In the genomic region with DNA sequence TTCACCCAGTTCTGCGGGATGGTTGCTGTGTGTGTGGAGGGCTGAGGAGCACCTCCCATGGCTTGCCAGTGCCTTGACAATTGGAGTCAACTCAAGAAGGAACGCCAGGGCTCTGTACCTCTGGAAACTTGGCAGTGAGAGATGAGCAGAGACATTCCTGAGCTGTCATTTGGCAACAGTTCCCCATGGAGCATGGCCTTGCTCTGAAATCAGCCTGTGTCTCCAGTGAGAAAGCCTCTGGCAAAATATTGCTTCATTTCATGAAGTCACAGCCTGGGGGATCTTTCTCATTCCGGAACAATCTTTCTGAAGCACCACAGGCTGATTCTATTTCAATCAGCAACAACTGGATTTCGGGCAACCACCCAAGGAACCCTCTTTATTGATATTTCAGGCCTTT, we compare ENCODE assay signal across 14 cellular contexts. TPM values are rescaled to one million over a fixed set of nuclear protein-coding genes. Genes with fewer than 3 reads are reported as not detected.
DNase-seq lines count a peak whose midpoint lies in the region; ATAC-seq, FAIRE-seq and TF ChIP-seq lines count a peak whose summit lies in the region.
"Had no signal": no experiment of that assay in that cellular context is flagged by ENCODE, and none has a peak within 500 bp of the region (broad histone marks: within the 10 kb centered on the region; RNA-seq: fewer than 3 reads in every experiment).

No MANE protein-coding gene starts in this region.

- no peak overlapping the region for H3K4me3 Mint-ChIP-seq in WTC11

- no peaks in the 10 kb centered on the region for H3K9me3 ChIP-seq in Peyer's patch
- H3K9me3 ChIP-seq in sigmoid colon = no peaks in the 10 kb centered on the region

- POLR2A ChIA-PET in GM10248 (lab: Yijun Ruan, JAX) = no interaction called here
- POLR2A ChIA-PET in WTC11 (lab: Charles Lee) = no interaction called here

- intact Hi-C loops in sigmoid colon (cut with DNase I) = loop anchor here (5.0 kb wide), 1 partner anchor 475 kb away; a partner anchor contains a TSS

- H3K27ac ChIP-seq in Peyer's patch (peak overlapping the region; percentile 44 to 82 (median 55)), sigmoid colon (peak overlapping the region; percentile 46 to 77 (median 62))

- no peaks in the 10 kb centered on the region for H3K27me3 ChIP-seq in Peyer's patch
- H3K27me3 ChIP-seq in sigmoid colon = no peaks in the 10 kb centered on the region

- DNase-seq in GM12891 (ENCODE audit: insufficient read length, low spot score) (no peak), Peyer's patch (no peak), fibroblast of mammary gland (ENCODE audit: low read depth) (peak; percentile 49), sigmoid colon (peak; percentile 80), GM10248 (ENCODE audit: extremely low spot score) (no peak), WTC11 (ENCODE audit: low spot score) (no peak), D341Med (ENCODE audit: low spot score) (no peak), GM10266 (ENCODE audit: extremely low spot score) (no peak)
- DNase-seq: activated naive CD4-positive, alpha-beta T cell treated with Interleukin-2 at 50 U/mL for 16 hours; DMS153; MM.1S had no signal

- no peak for ATAC-seq in WTC11
- ATAC-seq: activated CD4-positive, CD25-positive, alpha-beta regulatory T cell treated with anti-CD3 and anti-CD28 coated beads, Interleukin-2, amount 50 U/mL, for 24 hours had no signal

- H3K4me1 ChIP-seq in Peyer's patch (peaks cover 0 to 18% (median 0%) of the 10 kb centered on the region in 4 donors), sigmoid colon (peaks cover 0 to 19% (median 17%) of the 10 kb centered on the region in 4 donors)

- peak; percentile 33 for FAIRE-seq in GM12891 (lab: Jason Lieb, UNC)
- FAIRE-seq: endometrium, H1 had no signal

- no peak for TF ChIP-seq CTCF in Peyer's patch (IDR thresholded peaks at IDR 0.05)
- TF ChIP-seq CTCF in fibroblast of mammary gland (conservative IDR thresholded peaks at IDR 0.05; ENCODE audit: control insufficient read depth, insufficient read depth, low read depth, low read length) = no peak
- TF ChIP-seq CTCF in sigmoid colon (IDR thresholded peaks at IDR 0.05) = no peak
- no peak for TF ChIP-seq CTCF in GM10248 (IDR thresholded peaks at IDR 0.05; ENCODE audit: control extremely low read depth, extremely low read depth, low read depth, missing control alignments)
- no peak for TF ChIP-seq CTCF in WTC11 (IDR thresholded peaks at IDR 0.05)
- TF ChIP-seq CTCF in GM10266 (IDR thresholded peaks at IDR 0.05; ENCODE audit: control insufficient read depth, insufficient read depth, low read depth, missing control alignments) = no peak

- WGBS in sigmoid colon, 2 donors = 79 to 85% methylated on average over 4 of the region's 4 CpGs

- TF ChIP-seq POLR2A in GM12891 (IDR thresholded peaks at IDR 0.05; ENCODE audit: low read depth, low read length) (no peak), Peyer's patch (IDR thresholded peaks at IDR 0.05) (no peak), sigmoid colon (IDR thresholded peaks at IDR 0.05) (no peak)

- H3K27me3 Mint-ChIP-seq in WTC11 (ENCODE audit: low read depth) = peaks cover 5% of the 10 kb centered on the region; the same call in 1 of the 2 replicates

- H3K4me1 Mint-ChIP-seq in WTC11 = no peaks in the 10 kb centered on the region

- H3K4me3 ChIP-seq in Peyer's patch (no peak overlapping the region), fibroblast of mammary gland (ENCODE audit: control insufficient read depth, low read depth, low read length) (no peak overlapping the region), sigmoid colon (no peak overlapping the region)

- H3K27ac Mint-ChIP-seq in WTC11 = no peak overlapping the region

- H3K36me3 ChIP-seq in Peyer's patch = no peaks in the 10 kb centered on the region
- no peaks in the 10 kb centered on the region for H3K36me3 ChIP-seq in sigmoid colon

- TF ChIP-seq EP300 in sigmoid colon (IDR thresholded peaks at IDR 0.05) = no peak

- no peaks in the 10 kb centered on the region for H3K9me3 Mint-ChIP-seq in WTC11

- CTCF ChIA-PET in GM10248 (lab: Yijun Ruan, JAX) = interaction anchor here (1.2 to 12.1 kb wide), 9 partner anchors 10 to 603 kb away, joined by 3 to 112 read pairs (median 5); no protein-coding TSS in a partner anchor
- CTCF ChIA-PET in WTC11 (lab: Charles Lee) = interaction anchor here (3.1 kb wide), 1 partner anchor 17 kb away, joined by 18 read pairs; no protein-coding TSS in a partner anchor

- H3K36me3 Mint-ChIP-seq in WTC11 = no peaks in the 10 kb centered on the region

TF ChIP-seq in GM12891, 5 proteins besides CTCF, POLR2A, EP300 and RAD21:
- TF ChIP-seq POLR2AphosphoS5 (IDR thresholded peaks at IDR 0.05; ENCODE audit: low read depth, low read length) = no peak
- TF ChIP-seq PAX5 (IDR thresholded peaks at IDR 0.05; ENCODE audit: insufficient read depth, low read length, severe bottlenecking) = no peak
- no peak for TF ChIP-seq POU2F2 (IDR thresholded peaks at IDR 0.05; ENCODE audit: low read depth, low read length)
- no peak for TF ChIP-seq SPI1 (IDR thresholded peaks at IDR 0.05; ENCODE audit: low read depth, low read length)

TF ChIP-seq in WTC11, 78 proteins besides CTCF, POLR2A, EP300 and RAD21 (continues in another document):
- TF ChIP-seq CREM (CRISPR knock-in tag; IDR thresholded peaks at IDR 0.05) = no peak
- no peak for TF ChIP-seq SMAD4 (CRISPR knock-in tag; IDR thresholded peaks at IDR 0.05)
- TF ChIP-seq ZNF263 (CRISPR knock-in tag; IDR thresholded peaks at IDR 0.05; ENCODE audit: low read depth) = no peak
- TF ChIP-seq ESRRA (CRISPR knock-in tag; IDR thresholded peaks at IDR 0.05; ENCODE audit: borderline replicate concordance) = no peak
- TF ChIP-seq, protein P1, sequence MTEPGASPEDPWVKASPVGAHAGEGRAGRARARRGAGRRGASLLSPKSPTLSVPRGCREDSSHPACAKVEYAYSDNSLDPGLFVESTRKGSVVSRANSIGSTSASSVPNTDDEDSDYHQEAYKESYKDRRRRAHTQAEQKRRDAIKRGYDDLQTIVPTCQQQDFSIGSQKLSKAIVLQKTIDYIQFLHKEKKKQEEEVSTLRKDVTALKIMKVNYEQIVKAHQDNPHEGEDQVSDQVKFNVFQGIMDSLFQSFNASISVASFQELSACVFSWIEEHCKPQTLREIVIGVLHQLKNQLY (CRISPR knock-in tag; IDR thresholded peaks at IDR 0.05) = no peak
- TF ChIP-seq ZNF121 (CRISPR knock-in tag; IDR thresholded peaks at IDR 0.05) = no peak
- TF ChIP-seq NFATC4 (CRISPR knock-in tag; IDR thresholded peaks at IDR 0.05) = no peak
- TF ChIP-seq ZBTB21 (CRISPR knock-in tag; IDR thresholded peaks at IDR 0.05; ENCODE audit: borderline replicate concordance) = no peak
- TF ChIP-seq ZNF671 (CRISPR knock-in tag; IDR thresholded peaks at IDR 0.05) = no peak
- no peak for TF ChIP-seq SOX15 (CRISPR knock-in tag; IDR thresholded peaks at IDR 0.05)
- TF ChIP-seq, protein P2, sequence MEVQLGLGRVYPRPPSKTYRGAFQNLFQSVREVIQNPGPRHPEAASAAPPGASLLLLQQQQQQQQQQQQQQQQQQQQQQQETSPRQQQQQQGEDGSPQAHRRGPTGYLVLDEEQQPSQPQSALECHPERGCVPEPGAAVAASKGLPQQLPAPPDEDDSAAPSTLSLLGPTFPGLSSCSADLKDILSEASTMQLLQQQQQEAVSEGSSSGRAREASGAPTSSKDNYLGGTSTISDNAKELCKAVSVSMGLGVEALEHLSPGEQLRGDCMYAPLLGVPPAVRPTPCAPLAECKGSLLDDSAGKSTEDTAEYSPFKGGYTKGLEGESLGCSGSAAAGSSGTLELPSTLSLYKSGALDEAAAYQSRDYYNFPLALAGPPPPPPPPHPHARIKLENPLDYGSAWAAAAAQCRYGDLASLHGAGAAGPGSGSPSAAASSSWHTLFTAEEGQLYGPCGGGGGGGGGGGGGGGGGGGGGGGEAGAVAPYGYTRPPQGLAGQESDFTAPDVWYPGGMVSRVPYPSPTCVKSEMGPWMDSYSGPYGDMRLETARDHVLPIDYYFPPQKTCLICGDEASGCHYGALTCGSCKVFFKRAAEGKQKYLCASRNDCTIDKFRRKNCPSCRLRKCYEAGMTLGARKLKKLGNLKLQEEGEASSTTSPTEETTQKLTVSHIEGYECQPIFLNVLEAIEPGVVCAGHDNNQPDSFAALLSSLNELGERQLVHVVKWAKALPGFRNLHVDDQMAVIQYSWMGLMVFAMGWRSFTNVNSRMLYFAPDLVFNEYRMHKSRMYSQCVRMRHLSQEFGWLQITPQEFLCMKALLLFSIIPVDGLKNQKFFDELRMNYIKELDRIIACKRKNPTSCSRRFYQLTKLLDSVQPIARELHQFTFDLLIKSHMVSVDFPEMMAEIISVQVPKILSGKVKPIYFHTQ (CRISPR knock-in tag; IDR thresholded peaks at IDR 0.05) = no peak
- no peak for TF ChIP-seq TCF7 (CRISPR knock-in tag; IDR thresholded peaks at IDR 0.05; ENCODE audit: low read depth)
- TF ChIP-seq, protein P3, sequence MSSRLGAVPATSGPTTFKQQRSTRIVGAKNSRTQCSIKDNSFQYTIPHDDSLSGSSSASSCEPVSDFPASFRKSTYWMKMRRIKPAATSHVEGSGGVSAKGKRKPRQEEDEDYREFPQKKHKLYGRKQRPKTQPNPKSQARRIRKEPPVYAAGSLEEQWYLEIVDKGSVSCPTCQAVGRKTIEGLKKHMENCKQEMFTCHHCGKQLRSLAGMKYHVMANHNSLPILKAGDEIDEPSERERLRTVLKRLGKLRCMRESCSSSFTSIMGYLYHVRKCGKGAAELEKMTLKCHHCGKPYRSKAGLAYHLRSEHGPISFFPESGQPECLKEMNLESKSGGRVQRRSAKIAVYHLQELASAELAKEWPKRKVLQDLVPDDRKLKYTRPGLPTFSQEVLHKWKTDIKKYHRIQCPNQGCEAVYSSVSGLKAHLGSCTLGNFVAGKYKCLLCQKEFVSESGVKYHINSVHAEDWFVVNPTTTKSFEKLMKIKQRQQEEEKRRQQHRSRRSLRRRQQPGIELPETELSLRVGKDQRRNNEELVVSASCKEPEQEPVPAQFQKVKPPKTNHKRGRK (CRISPR knock-in tag; IDR thresholded peaks at IDR 0.05; ENCODE audit: borderline replicate concordance) = no peak
- TF ChIP-seq, protein P4, sequence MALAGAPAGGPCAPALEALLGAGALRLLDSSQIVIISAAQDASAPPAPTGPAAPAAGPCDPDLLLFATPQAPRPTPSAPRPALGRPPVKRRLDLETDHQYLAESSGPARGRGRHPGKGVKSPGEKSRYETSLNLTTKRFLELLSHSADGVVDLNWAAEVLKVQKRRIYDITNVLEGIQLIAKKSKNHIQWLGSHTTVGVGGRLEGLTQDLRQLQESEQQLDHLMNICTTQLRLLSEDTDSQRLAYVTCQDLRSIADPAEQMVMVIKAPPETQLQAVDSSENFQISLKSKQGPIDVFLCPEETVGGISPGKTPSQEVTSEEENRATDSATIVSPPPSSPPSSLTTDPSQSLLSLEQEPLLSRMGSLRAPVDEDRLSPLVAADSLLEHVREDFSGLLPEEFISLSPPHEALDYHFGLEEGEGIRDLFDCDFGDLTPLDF (CRISPR knock-in tag; IDR thresholded peaks at IDR 0.05) = no peak
- TF ChIP-seq CBFB (CRISPR knock-in tag; IDR thresholded peaks at IDR 0.05; ENCODE audit: low read depth) = no peak

RNA-seq across cellular contexts. Expression of a gene that starts 52.2 kb away (rescaled TPM):
- polyA plus RNA-seq in GM12891 (2012; ENCODE audit: low read depth, missing spikeins) = 0.01 TPM
- 1 to 10 TPM in 1 of 4 donors, under 1 TPM in 1, not detected in 2; 0.54 to 1.7 TPM for total RNA-seq in Peyer's patch
- total RNA-seq in sigmoid colon = 10 to 100 TPM in 3 of 4 donors, 1 to 10 TPM in 1; 4.3 to 19.8 (median 17.2) TPM
- polyA plus RNA-seq in sigmoid colon = under 1 TPM in 1 of 3 donors, not detected in 2; 0.89 TPM
- total RNA-seq in WTC11 (2021) = 0.23 to 0.44 TPM (median 0.34 TPM) in 3 replicates

Comparison
In these comparisons a context has a peak if more than half of its experiments do, and no peak if none do; other contexts are left out.
1. DNase-seq: peak in fibroblast of mammary gland (single experiment) and sigmoid colon (single experiment); none in GM12891 (single experiment), Peyer's patch (0 of 3), GM10248 (single experiment), WTC11 (single experiment), D341Med (single experiment) and GM10266 (single experiment).